In the genomic region with DNA sequence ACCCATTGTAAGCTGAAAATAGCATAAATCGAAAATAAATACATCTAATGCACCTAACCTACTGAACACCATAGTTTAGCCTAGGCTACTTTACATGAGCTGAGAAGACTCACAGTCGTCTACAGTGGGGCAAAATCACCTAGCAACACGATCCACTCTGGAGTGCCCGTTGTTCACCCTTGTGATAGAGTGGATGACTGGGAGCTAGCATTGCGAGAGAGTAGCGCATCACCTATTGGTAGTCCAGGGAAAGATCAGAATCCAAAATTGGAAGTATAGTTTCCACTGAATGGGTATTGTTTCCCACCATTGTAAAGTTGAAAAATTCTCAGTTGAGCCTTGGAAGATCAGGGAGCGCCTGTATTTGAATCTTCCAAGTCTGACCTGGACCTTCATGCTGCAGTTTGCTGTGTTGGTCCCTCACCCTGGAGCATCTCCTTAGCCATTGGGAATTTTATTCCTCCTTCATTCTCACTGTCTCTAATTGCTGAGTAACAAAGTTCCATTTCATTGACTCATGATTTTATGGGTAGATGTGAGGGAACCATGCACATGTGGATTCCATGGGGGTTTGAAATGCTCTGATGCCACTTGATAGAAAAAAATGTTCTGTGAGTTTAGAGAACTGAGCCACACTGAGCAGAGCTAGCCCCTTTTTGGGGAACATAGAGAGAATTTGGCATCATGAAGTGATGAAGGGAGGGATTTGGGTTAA, we compare ENCODE assay signal across 16 cellular contexts. TPM values are rescaled to one million over a fixed set of nuclear protein-coding genes. Genes with fewer than 3 reads are reported as not detected.
DNase-seq lines count a peak whose midpoint lies in the region; ATAC-seq and TF ChIP-seq lines count a peak whose summit lies in the region.
"Had no signal": no experiment of that assay in that cellular context is flagged by ENCODE, and none has a peak within 500 bp of the region (broad histone marks: within the 10 kb centered on the region; RNA-seq: fewer than 3 reads in every experiment).

No MANE protein-coding gene starts in this region.

- H3K9me3 ChIP-seq in RWPE2 (ENCODE audit: severe bottlenecking) = no peaks in the 10 kb centered on the region
- H3K9me3 ChIP-seq in adrenal gland (replicated peaks in 1 of 3) = no peaks in the 10 kb centered on the region
- no peaks in the 10 kb centered on the region for H3K9me3 ChIP-seq in Peyer's patch
- H3K9me3 ChIP-seq: prostate gland had no signal

- H3K36me3 ChIP-seq in RWPE2 (ENCODE audit: low read depth) (peaks cover 11% of the 10 kb centered on the region; the same call in 1 of the 2 replicates), adrenal gland (replicated peaks in 1 of 2) (peaks cover 0 to 5% of the 10 kb centered on the region in 2 donors), Peyer's patch (peaks cover 0 to 6% (median 0%) of the 10 kb centered on the region in 3 donors)
- H3K36me3 ChIP-seq: prostate gland had no signal

- H3K4me1 ChIP-seq in RWPE2 (ENCODE audit: insufficient read depth, poor library complexity, severe bottlenecking) (peaks cover 15% of the 10 kb centered on the region), foreskin keratinocyte (peaks cover 16% of the 10 kb centered on the region), adrenal gland (replicated peaks in 1 of 2) (peaks cover 0 to 7% of the 10 kb centered on the region in 2 donors), Peyer's patch (peaks cover 0 to 50% (median 0%) of the 10 kb centered on the region in 4 donors)

- no peak overlapping the region for H3K4me3 ChIP-seq in RWPE2 (ENCODE audit: severe bottlenecking)
- no peak overlapping the region for H3K4me3 ChIP-seq in adrenal gland
- no peak overlapping the region for H3K4me3 ChIP-seq in Peyer's patch
- H3K4me3 ChIP-seq: lung, PC-9, prostate gland had no signal

- ATAC-seq in RWPE2 (ENCODE audit: low read depth) = peak; percentile 16; the same call in 2 of the 3 replicates
- peak; percentile 42 for ATAC-seq in foreskin keratinocyte
- ATAC-seq in esophagus mucosa = no peak
- ATAC-seq: naive thymus-derived CD8-positive, alpha-beta T cell; stimulated activated naive CD8-positive, alpha-beta T cell treated with anti-CD3 and anti-CD28 coated beads, Interleukin-15, amount 100 ng/mL, for 72 hours had no signal

- no peak for TF ChIP-seq CTCF in RWPE2 (IDR thresholded peaks at IDR 0.05; ENCODE audit: poor library complexity, severe bottlenecking)
- TF ChIP-seq CTCF in foreskin keratinocyte (conservative IDR thresholded peaks at IDR 0.05) = no peak
- TF ChIP-seq CTCF in adrenal gland (IDR thresholded peaks at IDR 0.05) = no peak
- no peak for TF ChIP-seq CTCF in Peyer's patch (IDR thresholded peaks at IDR 0.05)

- TF ChIP-seq POLR2A in adrenal gland (IDR thresholded peaks at IDR 0.05) (no peak), Peyer's patch (IDR thresholded peaks at IDR 0.05) (no peak)

- H3K27ac ChIP-seq in RWPE2 (ENCODE audit: poor library complexity, severe bottlenecking) (no peak overlapping the region), foreskin keratinocyte (no peak overlapping the region), adrenal gland (no peak overlapping the region), Peyer's patch (no peak overlapping the region)
- H3K27ac ChIP-seq: PC-9, prostate gland had no signal

- 81 to 98% (median 84%) methylated on average over 6 to 7 of the region's 7 CpGs for WGBS in adrenal gland, 4 donors

- DNase-seq in ACHN (peak; percentile 16), GM04503 (ENCODE audit: low read depth) (peak; percentile 66), RWPE2 (ENCODE audit: low spot score) (no peak), foreskin keratinocyte (peak in 1 of 2 donors; percentile 62), adrenal gland (no peak), NCI-H2081 treated with DMSO at 0.1 percent for 48 hours (lab: John Stamatoyannopoulos, UW) (no peak), Peyer's patch (no peak)
- DNase-seq: activated naive CD4-positive, alpha-beta T cell treated with anti-CD3 and anti-CD28 coated beads for 36 hours; naive thymus-derived CD8-positive, alpha-beta T cell; NCI-H2029 treated with DMSO at 0.1 percent for 48 hours; NCI-H69; PC-9; stimulated activated naive CD8-positive, alpha-beta T cell treated with anti-CD3 and anti-CD28 coated beads, Interleukin-15, amount 100 ng/mL, for 72 hours had no signal

- in situ Hi-C loops in ACHN (cut with HindIII; ENCODE audit: low pct_ligation_motif_present, low pct_unique_long_range_greater_than_20kb, low sequenced_read_pairs) = no loop called here

- H3K27me3 ChIP-seq in RWPE2 (ENCODE audit: insufficient read depth, poor library complexity, severe bottlenecking) (no peaks in the 10 kb centered on the region), foreskin keratinocyte (no peaks in the 10 kb centered on the region), adrenal gland (no peaks in the 10 kb centered on the region), Peyer's patch (no peaks in the 10 kb centered on the region)

- intact Hi-C loops in adrenal gland (cut with DNase I) = no loop called here

RNA-seq across cellular contexts. Expression of a gene that starts 19.6 kb away (rescaled TPM):
- 28.3 and 32.8 TPM in 2 replicates for total RNA-seq in foreskin keratinocyte
- polyA plus RNA-seq in foreskin keratinocyte = 12.2 and 15.1 TPM in 2 replicates
- 100 to 1,000 TPM in 1 of 8 donors, 10 to 100 TPM in 7; 25.4 to 259 (median 30.0) TPM for total RNA-seq in adrenal gland
- 10 to 100 TPM; 15.2 to 46.6 (median 16.2) TPM for polyA plus RNA-seq in adrenal gland
- total RNA-seq in Peyer's patch = 100 to 1,000 TPM; 123 to 203 (median 166) TPM
- total RNA-seq in esophagus mucosa = 29.9 TPM

Comparison
In these comparisons a context has a peak if more than half of its experiments do, and no peak if none do; other contexts are left out.
1. DNase-seq: peak in ACHN (single experiment) and GM04503 (single experiment); none in RWPE2 (single experiment), adrenal gland (0 of 7), NCI-H2081 treated with DMSO at 0.1 percent for 48 hours (single experiment) and Peyer's patch (0 of 3).